19 cellular contexts compared by ENCODE assay signal in genomic region chrX:134737061-134737460, GRCh38. TPM values are rescaled to one million over a fixed set of nuclear protein-coding genes. Genes with fewer than 3 reads are reported as not detected.
DNase-seq lines count a peak whose midpoint lies in the region; ATAC-seq, FAIRE-seq and TF ChIP-seq lines count a peak whose summit lies in the region.
"Had no signal": no experiment of that assay in that cellular context is flagged by ENCODE, and none has a peak within 500 bp of the region (broad histone marks: within the 10 kb centered on the region; RNA-seq: fewer than 3 reads in every experiment).

No MANE protein-coding gene starts in this region.

- intact Hi-C loops in left lung (cut with DNase I), result no loop called here
- intact Hi-C loops in testis (cut with DNase I; ENCODE audit: low total_unique reads), result no loop called here

- no peak for TF ChIP-seq POLR2A in testis (IDR thresholded peaks at IDR 0.05)

- no peaks in the 10 kb centered on the region for H3K36me3 ChIP-seq in astrocyte (ENCODE audit: insufficient read depth, low read length)
- no peaks in the 10 kb centered on the region for H3K36me3 ChIP-seq in left lung
- H3K36me3 ChIP-seq in testis (ENCODE audit: low read depth, missing control alignments), result no peaks in the 10 kb centered on the region
- H3K36me3 ChIP-seq: colonic mucosa, neural progenitor cell had no signal

- H3K4me3 ChIP-seq in astrocyte (ENCODE audit: insufficient read depth, low read depth, low read length), result no peak overlapping the region
- no peak overlapping the region for H3K4me3 ChIP-seq in left lung
- no peak overlapping the region for H3K4me3 ChIP-seq in testis
- H3K4me3 ChIP-seq: colonic mucosa, neural progenitor cell had no signal

- WGBS in testis, 2 donors, result 47 to 82% methylated on average over 2 to 6 of the region's 6 CpGs

- H3K79me2 ChIP-seq in astrocyte (ENCODE audit: insufficient read depth, low read length), result no peaks in the 10 kb centered on the region

- peak; percentile 83 for FAIRE-seq in astrocyte (lab: Jason Lieb, UNC)

- H3K4me1 ChIP-seq in astrocyte (ENCODE audit: insufficient read depth, low read length) (peaks cover 8% of the 10 kb centered on the region), left lung (no peaks in the 10 kb centered on the region), testis (peaks cover 24% of the 10 kb centered on the region)
- H3K4me1 ChIP-seq: colonic mucosa had no signal

- no peak overlapping the region for H3K4me3 Mint-ChIP-seq in astrocyte (ENCODE audit: unreplicated experiment)
- H3K4me3 Mint-ChIP-seq: activated naive CD4-positive, alpha-beta T cell treated with anti-CD3 and anti-CD28 coated beads for 36 hours; H9; neural progenitor cell had no signal

- in situ Hi-C loops in G401 (cut with HindIII; ENCODE audit: low sequenced_read_pairs), result no loop called here

- no peak for TF ChIP-seq CTCF in astrocyte (IDR thresholded peaks at IDR 0.05; ENCODE audit: insufficient read depth, low read depth, low read length)
- TF ChIP-seq CTCF in left lung (IDR thresholded peaks at IDR 0.05), result no peak
- TF ChIP-seq CTCF in testis (IDR thresholded peaks at IDR 0.05), result no peak

- DNase-seq in G401 (ENCODE audit: low spot score), result peak; percentile 1
- peak; percentile 14 for DNase-seq in astrocyte (ENCODE audit: low read depth)
- no peak for DNase-seq in left lung
- DNase-seq in testis, result peak; percentile 41
- no peak for DNase-seq in activated naive CD4-positive, alpha-beta T cell treated with Interleukin-2 at 50 U/mL for 16 hours
- DNase-seq: activated CD4-positive, alpha-beta T cell treated with anti-CD3 and anti-CD28 coated beads, Interleukin-2, amount 50 U/mL, for 1 hour; activated naive CD4-positive, alpha-beta T cell treated with anti-CD3 and anti-CD28 coated beads for 36 hours; Calu3; colonic mucosa; H9; head of caudate nucleus; islet precursor cell; KBM-7; stimulated activated CD4-positive, alpha-beta T cell treated with anti-CD3 and anti-CD28 coated beads, Interleukin-1b, Interleukin-23, amount 100 ng/mL, for 48 hours had no signal

- H3K9me3 ChIP-seq in astrocyte (ENCODE audit: insufficient read depth, low read depth, low read length) (no peaks in the 10 kb centered on the region), left lung (no peaks in the 10 kb centered on the region), testis (no peaks in the 10 kb centered on the region)
- H3K9me3 ChIP-seq: colonic mucosa had no signal

- H3K27ac Mint-ChIP-seq in astrocyte (ENCODE audit: unreplicated experiment), result peak overlapping the region; percentile 12
- H3K27ac Mint-ChIP-seq: activated naive CD4-positive, alpha-beta T cell treated with anti-CD3 and anti-CD28 coated beads for 36 hours had no signal

- H3K4me2 ChIP-seq in astrocyte (ENCODE audit: low read length), result no peak overlapping the region
- H3K4me2 ChIP-seq: neural progenitor cell had no signal

- no peak overlapping the region for H3K27ac ChIP-seq in astrocyte (ENCODE audit: low read depth, low read length)
- no peak overlapping the region for H3K27ac ChIP-seq in left lung
- no peak overlapping the region for H3K27ac ChIP-seq in testis
- H3K27ac ChIP-seq: colonic mucosa, epithelial cell of prostate, HL-60, neural progenitor cell had no signal

- H3K36me3 Mint-ChIP-seq in astrocyte (ENCODE audit: low read depth, unreplicated experiment), result no peaks in the 10 kb centered on the region
- H3K36me3 Mint-ChIP-seq: neural progenitor cell had no signal

- H3K9ac ChIP-seq in astrocyte (ENCODE audit: low read length), result no peak overlapping the region
- H3K9ac ChIP-seq: neural progenitor cell had no signal

- peaks cover 2% of the 10 kb centered on the region for H3K9me3 Mint-ChIP-seq in astrocyte (ENCODE audit: unreplicated experiment)
- H3K9me3 Mint-ChIP-seq: activated naive CD4-positive, alpha-beta T cell treated with anti-CD3 and anti-CD28 coated beads for 36 hours; neural progenitor cell had no signal

- no peaks in the 10 kb centered on the region for H4K20me1 ChIP-seq in astrocyte (ENCODE audit: insufficient read depth, low read length)

- ATAC-seq in left lung (peak; percentile 15), HG03280 (IDR thresholded peaks at IDR 0.05; ENCODE audit: unreplicated experiment) (no peak), HG02852 (IDR thresholded peaks at IDR 0.05; ENCODE audit: unreplicated experiment) (no peak)

- no peaks in the 10 kb centered on the region for H3K27me3 ChIP-seq in astrocyte (ENCODE audit: insufficient read depth, low read length)
- H3K27me3 ChIP-seq in left lung, result no peaks in the 10 kb centered on the region
- no peaks in the 10 kb centered on the region for H3K27me3 ChIP-seq in testis
- H3K27me3 ChIP-seq: colonic mucosa, neural progenitor cell had no signal

- peaks cover 24% of the 10 kb centered on the region for H3K4me1 Mint-ChIP-seq in astrocyte (ENCODE audit: low read depth, unreplicated experiment)

- H3K27me3 Mint-ChIP-seq in astrocyte (ENCODE audit: low read depth, unreplicated experiment), result no peaks in the 10 kb centered on the region

- H2AFZ ChIP-seq in astrocyte (ENCODE audit: low read depth, low read length), result no peak overlapping the region
- H2AFZ ChIP-seq: neural progenitor cell had no signal

RNA-seq across cellular contexts. Expression of gene PABIR2, which starts 59.9 kb away (rescaled TPM):
- 22.0 and 30.1 TPM in 2 replicates for total RNA-seq in G401 (2014; rRNA removed; shearing (Covaris generic))
- total RNA-seq in astrocyte, result 11.5 and 12.4 TPM in 2 replicates
- 10 to 100 TPM; 17.0 to 20.6 TPM for total RNA-seq in left lung
- 100 to 1,000 TPM; 122 to 141 TPM for total RNA-seq in testis
- polyA plus RNA-seq in testis (ENCODE audit: insufficient read depth, low read depth, low replicate concordance), result 62.0 TPM

Comparison
In these comparisons a context has a peak if more than half of its experiments do, and no peak if none do; other contexts are left out.
1. DNase-seq: peak in G401 (single experiment), astrocyte (single experiment) and testis (single experiment); none in left lung (0 of 2) and activated naive CD4-positive, alpha-beta T cell treated with Interleukin-2 at 50 U/mL for 16 hours (single experiment).